In genomic region chr11:46149826-46150225, GRCh38 we compare ENCODE assay signal across 26 cellular contexts.
"Had no signal": no experiment of that assay in that cellular context is flagged by ENCODE, and none has a peak within 500 bp of the region (broad histone marks: within the 10 kb centered on the region; RNA-seq: fewer than 3 reads in every experiment).

No MANE protein-coding gene starts in this region.

- H3K36me3 ChIP-seq: left lung, lower lobe of right lung, ovary, right atrium auricular region, right lobe of liver, tibial nerve, vagina had no signal

- H3K27me3 ChIP-seq: ovary, right atrium auricular region, vagina had no signal

- H3K4me1 Mint-ChIP-seq: immature natural killer cell; naive thymus-derived CD8-positive, alpha-beta T cell; nephron; neural crest cell; stimulated activated naive B cell treated with anti-CD40 and anti-IgM and Interleukin-4, amounts not matched to agents 10 μg/mL and 1 μg/mL and 100 μg/mL, for 72 hours had no signal

- H3K4me2 ChIP-seq: smooth muscle cell had no signal

- H3K27ac Mint-ChIP-seq: immature natural killer cell; naive thymus-derived CD8-positive, alpha-beta T cell; nephron; progenitor cell of endocrine pancreas; stimulated activated naive B cell treated with anti-CD40 and anti-IgM and Interleukin-4, amounts not matched to agents 10 μg/mL and 1 μg/mL and 100 μg/mL, for 72 hours; stimulated activated naive CD8-positive, alpha-beta T cell treated with anti-CD3 and anti-CD28 coated beads, Interleukin-15, Interleukin-2, amounts not matched to agents 100 ng/mL and 50 ng/mL, for 24 hours; type B pancreatic cell had no signal

- H3K27ac ChIP-seq: left lung, lower lobe of right lung, ovary, right atrium auricular region, right lobe of liver, tibial nerve, vagina had no signal

- H3K4me3 ChIP-seq: left lung, lower lobe of right lung, ovary, right atrium auricular region, right lobe of liver, smooth muscle cell, tibial nerve, vagina had no signal

- H3K4me1 ChIP-seq: left lung, lower lobe of right lung, right atrium auricular region, right lobe of liver, tibial nerve, vagina had no signal

- H3K4me3 Mint-ChIP-seq: immature natural killer cell; naive thymus-derived CD8-positive, alpha-beta T cell; nephron; neural crest cell; stimulated activated naive B cell treated with anti-CD40 and anti-IgM and Interleukin-4, amounts not matched to agents 10 μg/mL and 1 μg/mL and 100 μg/mL, for 72 hours; stimulated activated naive CD8-positive, alpha-beta T cell treated with anti-CD3 and anti-CD28 coated beads, Interleukin-15, Interleukin-2, amounts not matched to agents 100 ng/mL and 50 ng/mL, for 24 hours; type B pancreatic cell had no signal

- H3K9me3 ChIP-seq: left lung, lower lobe of right lung, ovary, right atrium auricular region, right lobe of liver, vagina had no signal

- H3K36me3 Mint-ChIP-seq: immature natural killer cell; stimulated activated naive B cell treated with anti-CD40 and anti-IgM and Interleukin-4, amounts not matched to agents 10 μg/mL and 1 μg/mL and 100 μg/mL, for 72 hours; type B pancreatic cell had no signal

- H3K9me3 Mint-ChIP-seq: immature natural killer cell; stimulated activated naive CD8-positive, alpha-beta T cell treated with anti-CD3 and anti-CD28 coated beads, Interleukin-15, Interleukin-2, amounts not matched to agents 100 ng/mL and 50 ng/mL, for 24 hours; type B pancreatic cell had no signal

- DNase-seq: hypothalamus; immature natural killer cell; kidney; left colon; left lung; lower lobe of right lung; mammary epithelial cell; mesenchymal stem cell; naive thymus-derived CD8-positive, alpha-beta T cell; ovary; right lobe of liver; stimulated activated CD4-positive, alpha-beta T cell treated with anti-CD3 and anti-CD28 coated beads, Interleukin-1b, Interleukin-23, amount 100 ng/mL, for 48 hours; stimulated activated CD4-positive, alpha-beta T cell treated with anti-CD3 and anti-CD28 coated beads, Interleukin-2, amount 100 ng/mL, for 48 hours; stimulated activated CD4-positive, alpha-beta T cell treated with anti-CD3 and anti-CD28 coated beads, Interleukin-4, amount 100 ng/mL, for 4 hours; stimulated activated CD8-positive, alpha-beta memory T cell treated with anti-CD3 and anti-CD28 coated beads, Interleukin-4, amount 100 ng/mL, for 48 hours; stimulated activated naive B cell treated with anti-CD40 and anti-IgM and Interleukin-4, amounts not matched to agents 10 μg/mL and 1 μg/mL and 100 μg/mL, for 72 hours; substantia nigra had no signal
